In genomic region chr9:61665330-61665751, GRCh38 we compare ENCODE assay signal across 14 cellular contexts.
"Had no signal": no experiment of that assay in that cellular context is flagged by ENCODE, and none has a peak within 500 bp of the region (broad histone marks: within the 10 kb centered on the region; RNA-seq: fewer than 3 reads in every experiment).

No MANE protein-coding gene starts in this region.

- H3K36me3 ChIP-seq: esophagus squamous epithelium, neutrophil, tibial nerve had no signal

- H3K4me1 ChIP-seq: esophagus squamous epithelium, parathyroid adenoma, tibial nerve had no signal

- ATAC-seq: left ventricle myocardium superior; natural killer cell; stimulated activated memory B cell treated with anti-CD40 and anti-IgM and Interleukin-4, amounts not matched to agents 10 μg/mL and 1 μg/mL and 100 μg/mL, for 72 hours had no signal

- DNase-seq: activated B cell treated with CpG ODN at 0.5 μM for 24 hours; activated CD4-positive, alpha-beta T cell treated with anti-CD3 and anti-CD28 coated beads, Interleukin-2, amount 10 ng/mL, durations not matched to agents 7 days and 5 days; activated naive CD8-positive, alpha-beta T cell treated with anti-CD3 and anti-CD28 coated beads for 36 hours; amygdala; cortex of kidney; effector CD4-positive, alpha-beta T cell; esophagus squamous epithelium; hippocampal formation; left ventricle myocardium superior; natural killer cell had no signal

- H3K27ac ChIP-seq: esophagus squamous epithelium, neutrophil, parathyroid adenoma, tibial nerve had no signal

- H3K4me3 ChIP-seq: esophagus squamous epithelium, tibial nerve had no signal

- H3K27me3 ChIP-seq: esophagus squamous epithelium, neutrophil, tibial nerve had no signal

- H3K9me3 ChIP-seq: neutrophil had no signal
